In the genomic region with DNA sequence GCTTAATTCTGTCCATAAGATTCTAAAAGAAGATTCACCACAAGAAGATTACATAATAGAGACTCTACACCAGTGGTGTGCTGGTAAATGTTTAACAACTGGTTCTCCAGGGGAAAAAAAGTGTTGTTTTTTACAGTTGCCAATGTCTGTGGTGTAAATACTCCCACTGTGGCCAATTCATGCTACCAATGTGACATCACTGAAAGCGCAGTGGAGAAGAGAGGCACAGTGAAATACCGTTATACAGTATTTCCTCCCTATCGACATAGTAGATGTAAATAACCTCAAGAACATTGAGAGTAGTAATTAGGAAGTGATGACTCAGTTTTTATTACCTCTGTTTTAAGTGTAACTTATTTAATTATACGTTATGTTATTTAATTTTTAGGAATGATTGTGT, we compare ENCODE assay signal across 1 cellular context.
A peak's percentile ranks its signal among the peaks of the same experiment; 100 is the strongest.
TF ChIP-seq lines count a peak whose summit lies in the region.

No MANE protein-coding gene starts in this region.

TF ChIP-seq in IMR-90, 13 proteins besides CTCF, POLR2A, EP300 and RAD21:
- 0 out of 2 replicates have a peak, but pooled peaks have one; percentile 6 for TF ChIP-seq MAFK (IDR thresholded peaks at IDR 0.05; ENCODE audit: low read depth, low read length)
- TF ChIP-seq CEBPB (IDR thresholded peaks at IDR 0.05; ENCODE audit: low read depth, low read length) = no peak
